In genomic region chr1:33359931-33360330, GRCh38 we compare ENCODE assay signal across 22 cellular contexts. TPM values are rescaled to one million over a fixed set of nuclear protein-coding genes. Genes with fewer than 3 reads are reported as not detected.
"Had no signal": no experiment of that assay in that cellular context is flagged by ENCODE, and none has a peak within 500 bp of the region (broad histone marks: within the 10 kb centered on the region; RNA-seq: fewer than 3 reads in every experiment).

No MANE protein-coding gene starts in this region.

- H3K27ac ChIP-seq: VCaP had no signal

- H3K27me3 Mint-ChIP-seq: activated CD4-positive, alpha-beta memory T cell treated with anti-CD3 and anti-CD28 coated beads for 36 hours; activated CD4-positive, alpha-beta T cell treated with anti-CD3 and anti-CD28 coated beads, Interleukin-2, amount 10 ng/mL, durations not matched to agents 7 days and 5 days; activated naive CD8-positive, alpha-beta T cell treated with anti-CD3 and anti-CD28 coated beads for 36 hours; activated T-helper 17 cell treated with anti-CD3 and anti-CD28 coated beads, Interleukin-2, amount 50 U/mL, for 72 hours had no signal

- H3K27ac Mint-ChIP-seq: activated CD4-positive, alpha-beta memory T cell treated with anti-CD3 and anti-CD28 coated beads for 36 hours; activated CD4-positive, alpha-beta T cell treated with anti-CD3 and anti-CD28 coated beads, Interleukin-2, amount 10 ng/mL, durations not matched to agents 7 days and 5 days; activated naive CD4-positive, alpha-beta T cell treated with anti-CD3 and anti-CD28 coated beads for 36 hours; activated naive CD8-positive, alpha-beta T cell treated with anti-CD3 and anti-CD28 coated beads for 36 hours; activated T-helper 17 cell treated with anti-CD3 and anti-CD28 coated beads, Interleukin-2, amount 50 U/mL, for 72 hours; T-helper 1 cell treated with Interleukin-12 subunit alpha and Interleukin-12 subunit beta and Interleukin-4 antibody, amounts not matched to agents 30 μg/mL and 1 μg/mL, for 36 hours had no signal

- FAIRE-seq: K562 had no signal

- H3K4me1 Mint-ChIP-seq: activated naive CD8-positive, alpha-beta T cell treated with anti-CD3 and anti-CD28 coated beads for 36 hours had no signal

- DNase-seq: activated CD4-positive, alpha-beta memory T cell treated with anti-CD3 and anti-CD28 coated beads for 36 hours; activated CD4-positive, alpha-beta T cell treated with anti-CD3 and anti-CD28 coated beads, Interleukin-2, amount 10 ng/mL, durations not matched to agents 7 days and 5 days; activated CD4-positive, CD25-positive, alpha-beta regulatory T cell; activated CD8-positive, alpha-beta memory T cell treated with anti-CD3 and anti-CD28 coated beads for 24 hours; activated gamma-delta T cell; activated naive CD4-positive, alpha-beta T cell treated with anti-CD3 and anti-CD28 coated beads for 36 hours; activated naive CD8-positive, alpha-beta T cell treated with anti-CD3 and anti-CD28 coated beads for 36 hours; activated T-cell treated with anti-CD3 and anti-CD28 coated beads, Interleukin-2, amount 50 U/mL, for 4 hours; caudate nucleus; Karpas-422; NCI-H1105 treated with DMSO at 0.1 percent for 48 hours; NCI-H1436 treated with DMSO at 0.1 percent for 48 hours; NCI-H187; NCI-H2081; NCI-H524; PC-3; SHP77 treated with DMSO at 0.1 percent for 48 hours had no signal

- H3K4me3 Mint-ChIP-seq: activated CD4-positive, alpha-beta memory T cell treated with anti-CD3 and anti-CD28 coated beads for 36 hours; activated CD4-positive, alpha-beta T cell treated with anti-CD3 and anti-CD28 coated beads, Interleukin-2, amount 10 ng/mL, durations not matched to agents 7 days and 5 days; activated naive CD4-positive, alpha-beta T cell treated with anti-CD3 and anti-CD28 coated beads for 36 hours; activated naive CD8-positive, alpha-beta T cell treated with anti-CD3 and anti-CD28 coated beads for 36 hours; activated T-cell treated with anti-CD3 and anti-CD28 coated beads, Interleukin-2, amount 50 U/mL, for 4 hours; activated T-helper 17 cell treated with anti-CD3 and anti-CD28 coated beads, Interleukin-2, amount 50 U/mL, for 72 hours; T-helper 1 cell treated with Interleukin-12 subunit alpha and Interleukin-12 subunit beta and Interleukin-4 antibody, amounts not matched to agents 30 μg/mL and 1 μg/mL, for 36 hours had no signal

- H3K9me3 Mint-ChIP-seq: activated CD4-positive, alpha-beta memory T cell treated with anti-CD3 and anti-CD28 coated beads for 36 hours; activated CD4-positive, alpha-beta T cell treated with anti-CD3 and anti-CD28 coated beads, Interleukin-2, amount 10 ng/mL, durations not matched to agents 7 days and 5 days; activated naive CD4-positive, alpha-beta T cell treated with anti-CD3 and anti-CD28 coated beads for 36 hours; activated naive CD8-positive, alpha-beta T cell treated with anti-CD3 and anti-CD28 coated beads for 36 hours; activated T-cell treated with anti-CD3 and anti-CD28 coated beads, Interleukin-2, amount 50 U/mL, for 4 hours; activated T-helper 17 cell treated with anti-CD3 and anti-CD28 coated beads, Interleukin-2, amount 50 U/mL, for 72 hours; T-helper 1 cell treated with Interleukin-12 subunit alpha and Interleukin-12 subunit beta and Interleukin-4 antibody, amounts not matched to agents 30 μg/mL and 1 μg/mL, for 36 hours had no signal

- H3K4me3 ChIP-seq: K562 had no signal

- H3K36me3 Mint-ChIP-seq: activated CD4-positive, alpha-beta memory T cell treated with anti-CD3 and anti-CD28 coated beads for 36 hours; activated naive CD8-positive, alpha-beta T cell treated with anti-CD3 and anti-CD28 coated beads for 36 hours had no signal

- ATAC-seq: activated T-cell treated with anti-CD3 and anti-CD28 coated beads, Interleukin-2, amount 50 U/mL, for 4 hours; activated T-helper 17 cell treated with anti-CD3 and anti-CD28 coated beads, Interleukin-2, amount 50 U/mL, for 72 hours; K562 had no signal

RNA-seq across cellular contexts. Expression of gene A3GALT2, which starts 39.0 kb away (rescaled TPM):
- total RNA-seq: activated CD4-positive, alpha-beta memory T cell treated with anti-CD3 and anti-CD28 coated beads for 36 hours; activated CD4-positive, alpha-beta T cell treated with anti-CD3 and anti-CD28 coated beads, Interleukin-2, amount 10 ng/mL, durations not matched to agents 7 days and 5 days; activated naive CD4-positive, alpha-beta T cell treated with anti-CD3 and anti-CD28 coated beads for 36 hours; activated naive CD8-positive, alpha-beta T cell treated with anti-CD3 and anti-CD28 coated beads for 36 hours; activated T-helper 17 cell treated with anti-CD3 and anti-CD28 coated beads, Interleukin-2, amount 50 U/mL, for 72 hours; K562; PC-3; SK-MEL-5 had no signal
- polyA plus RNA-seq: K562 had no signal
